9 cellular contexts compared by ENCODE assay signal in genomic region chr3:14423197-14423743, GRCh38. TPM values are rescaled to one million over a fixed set of nuclear protein-coding genes. Genes with fewer than 3 reads are reported as not detected.
DNase-seq lines count a peak whose midpoint lies in the region; ATAC-seq and TF ChIP-seq lines count a peak whose summit lies in the region.
"Had no signal": no experiment of that assay in that cellular context is flagged by ENCODE, and none has a peak within 500 bp of the region (broad histone marks: within the 10 kb centered on the region; RNA-seq: fewer than 3 reads in every experiment).

No MANE protein-coding gene starts in this region.

- peaks cover 8% of the 10 kb centered on the region for H3K36me3 Mint-ChIP-seq in T-helper 2 cell treated with Interferon-gamma antibody and Interleukin-4, amounts not matched to agents 5 μg/mL and 100 μg/mL, for 36 hours (ENCODE audit: low read depth)

- in situ Hi-C loops in gastrocnemius medialis (cut with MboI; ENCODE audit: low sequenced_read_pairs in 4 of 4) = no loop called here

- TF ChIP-seq POLR2A in gastrocnemius medialis (IDR thresholded peaks at IDR 0.05) = no peak
- no peak for TF ChIP-seq POLR2A in esophagus squamous epithelium (IDR thresholded peaks at IDR 0.05)

- TF ChIP-seq CTCF in RWPE2 (IDR thresholded peaks at IDR 0.05; ENCODE audit: poor library complexity, severe bottlenecking) (peak; percentile 15), fibroblast of villous mesenchyme (IDR thresholded peaks at IDR 0.05; ENCODE audit: insufficient read depth, low read depth, low read length) (no peak), gastrocnemius medialis (IDR thresholded peaks at IDR 0.05 in 4 of 5, conservative IDR thresholded peaks at IDR 0.05 in 1 of 5) (no peak), esophagus squamous epithelium (IDR thresholded peaks at IDR 0.05) (no peak)

- no peak overlapping the region for H3K4me3 Mint-ChIP-seq in T-helper 2 cell treated with Interferon-gamma antibody and Interleukin-4, amounts not matched to agents 5 μg/mL and 100 μg/mL, for 36 hours

- H3K27me3 ChIP-seq in RWPE2 (ENCODE audit: insufficient read depth, poor library complexity, severe bottlenecking) (no peaks in the 10 kb centered on the region), gastrocnemius medialis (no peaks in the 10 kb centered on the region), esophagus squamous epithelium (no peaks in the 10 kb centered on the region)

- no peak overlapping the region for H3K27ac ChIP-seq in RWPE2 (ENCODE audit: poor library complexity, severe bottlenecking)
- H3K27ac ChIP-seq in gastrocnemius medialis = peak overlapping the region; percentile 73 to 89 (median 80)
- H3K27ac ChIP-seq in esophagus squamous epithelium = no peak overlapping the region

- intact Hi-C loops in gastrocnemius medialis (cut with DNase I; ENCODE audit: low total_unique reads) = no loop called here
- intact Hi-C loops in esophagus squamous epithelium (cut with DNase I) = no loop called here

- H3K9me3 ChIP-seq in RWPE2 (ENCODE audit: severe bottlenecking) (no peaks in the 10 kb centered on the region), gastrocnemius medialis (no peaks in the 10 kb centered on the region), esophagus squamous epithelium (no peaks in the 10 kb centered on the region)

- DNase-seq in T-helper 2 cell treated with Interferon-gamma antibody and Interleukin-4, amounts not matched to agents 5 μg/mL and 100 μg/mL, for 36 hours (ENCODE audit: low spot score) = no peak
- no peak for DNase-seq in T-helper 2 cell
- DNase-seq in RWPE2 (ENCODE audit: low spot score) = no peak
- DNase-seq in fibroblast of villous mesenchyme (ENCODE audit: low read depth) = peak; percentile 11
- no peak for DNase-seq in gastrocnemius medialis
- no peak for DNase-seq in GM19238 (ENCODE audit: insufficient read length, low spot score)
- DNase-seq in NCI-H1436 (lab: John Stamatoyannopoulos, UW) = no peak
- DNase-seq in esophagus squamous epithelium (lab: John Stamatoyannopoulos, UW) = no peak
- DNase-seq: NCI-H345 had no signal

- WGBS in esophagus squamous epithelium, 2 donors = 53 to 70% methylated on average over 2 of the region's 2 CpGs

- peaks cover 48% of the 10 kb centered on the region for H3K4me1 Mint-ChIP-seq in T-helper 2 cell treated with Interferon-gamma antibody and Interleukin-4, amounts not matched to agents 5 μg/mL and 100 μg/mL, for 36 hours (ENCODE audit: low read depth)

- peak overlapping the region; percentile 76 for H3K27ac Mint-ChIP-seq in T-helper 2 cell treated with Interferon-gamma antibody and Interleukin-4, amounts not matched to agents 5 μg/mL and 100 μg/mL, for 36 hours

- ATAC-seq in RWPE2 (ENCODE audit: low read depth) = peak; percentile 70
- ATAC-seq in gastrocnemius medialis = no peak

- H3K36me3 ChIP-seq in RWPE2 (ENCODE audit: low read depth) = no peaks in the 10 kb centered on the region
- peaks cover 0 to 6% of the 10 kb centered on the region in 2 donors for H3K36me3 ChIP-seq in gastrocnemius medialis
- peaks cover 0 to 27% (median 0%) of the 10 kb centered on the region in 3 donors for H3K36me3 ChIP-seq in esophagus squamous epithelium

- H3K4me1 ChIP-seq in RWPE2 (ENCODE audit: insufficient read depth, poor library complexity, severe bottlenecking) (no peaks in the 10 kb centered on the region), gastrocnemius medialis (peaks cover 43 to 52% of the 10 kb centered on the region in 2 donors), esophagus squamous epithelium (peaks cover 2 to 91% (median 14%) of the 10 kb centered on the region in 3 donors)

- H3K4me3 ChIP-seq in RWPE2 (ENCODE audit: severe bottlenecking) = no peak overlapping the region
- no peak overlapping the region for H3K4me3 ChIP-seq in fibroblast of villous mesenchyme (ENCODE audit: low read depth, low read length)
- H3K4me3 ChIP-seq in gastrocnemius medialis = no peak overlapping the region
- no peak overlapping the region for H3K4me3 ChIP-seq in esophagus squamous epithelium

- H3K9me3 Mint-ChIP-seq in T-helper 2 cell treated with Interferon-gamma antibody and Interleukin-4, amounts not matched to agents 5 μg/mL and 100 μg/mL, for 36 hours = no peaks in the 10 kb centered on the region

- H3K27me3 Mint-ChIP-seq in T-helper 2 cell treated with Interferon-gamma antibody and Interleukin-4, amounts not matched to agents 5 μg/mL and 100 μg/mL, for 36 hours (ENCODE audit: low read depth) = no peaks in the 10 kb centered on the region

RNA-seq across cellular contexts. Expression of gene SLC6A6, which starts 20.9 kb away (rescaled TPM):
- total RNA-seq in fibroblast of villous mesenchyme (33.2 and 36.1 TPM in 2 replicates), gastrocnemius medialis (100 to 1,000 TPM in 2 of 4 donors, 10 to 100 TPM in 2; 42.1 to 119 (median 88.7) TPM), esophagus squamous epithelium (10 to 100 TPM; 14.4 to 35.7 (median 17.0) TPM)

Comparison
In these comparisons a context has a peak if more than half of its experiments do, and no peak if none do; other contexts are left out.
1. H3K27ac ChIP-seq: peak in gastrocnemius medialis (4 of 4); none in RWPE2 (single experiment) and esophagus squamous epithelium (0 of 4).